Comparison of ENCODE assay signal across 20 cellular contexts in genomic region chr13:91719033-91719432, GRCh38.
DNase-seq lines count a peak whose midpoint lies in the region; TF ChIP-seq lines count a peak whose summit lies in the region.
"Had no signal": no experiment of that assay in that cellular context is flagged by ENCODE, and none has a peak within 500 bp of the region (broad histone marks: within the 10 kb centered on the region; RNA-seq: fewer than 3 reads in every experiment).

No MANE protein-coding gene starts in this region.

- H3K9me3 ChIP-seq in Peyer's patch = no peaks in the 10 kb centered on the region
- H3K9me3 ChIP-seq: BLaER1, heart right ventricle, lower lobe of right lung, upper lobe of right lung had no signal

- H3K27ac ChIP-seq in Peyer's patch = no peak overlapping the region
- H3K27ac ChIP-seq: BLaER1, heart right ventricle, lower lobe of right lung, RWPE1, upper lobe of right lung had no signal

- no peak for TF ChIP-seq CTCF in Peyer's patch (IDR thresholded peaks at IDR 0.05)

- DNase-seq in DMS53 treated with DMSO at 0.1 percent for 48 hours (lab: John Stamatoyannopoulos, UW; ENCODE audit: unreplicated experiment) (peak; percentile 5), HUDEP-2 (lab: John Stamatoyannopoulos, UW; ENCODE audit: unreplicated experiment in 76 of 76) (peak in 69 of 76 experiments; percentile 9 to 88 (median 55)), astrocyte of the hippocampus (ENCODE audit: low read depth, low spot score) (peak; percentile 42), islet precursor cell (peak; percentile 72), Peyer's patch (no peak), SIG-M5 treated with dmso at 0.1 percent for 504 hours (lab: John Stamatoyannopoulos, UW; ENCODE audit: unreplicated experiment) (no peak), NCI-H345 (lab: John Stamatoyannopoulos, UW) (no peak), ureter (ENCODE audit: low spot score) (no peak)
- DNase-seq: activated CD8-positive, alpha-beta T cell treated with anti-CD3 and anti-CD28 coated beads for 36 hours; activated effector memory CD4-positive, alpha-beta T cell treated with Interleukin-2 at 50 U/mL for 16 hours; lower lobe of right lung; NCI-H1105 treated with DMSO at 0.1 percent for 48 hours; NCI-H446 treated with DMSO at 0.1 percent for 48 hours; nephron progenitor cell; stimulated activated naive B cell treated with anti-CD40 and anti-IgM and Interleukin-4, amounts not matched to agents 10 μg/mL and 1 μg/mL and 100 μg/mL, for 72 hours; T-helper 9 cell; upper lobe of right lung had no signal

- H3K4me3 ChIP-seq in Peyer's patch = no peak overlapping the region
- H3K4me3 ChIP-seq: BLaER1, heart right ventricle, lower lobe of right lung, upper lobe of right lung had no signal

- no peaks in the 10 kb centered on the region for H3K27me3 ChIP-seq in Peyer's patch
- H3K27me3 ChIP-seq: BLaER1, heart right ventricle, upper lobe of right lung had no signal

- no peak for TF ChIP-seq POLR2A in Peyer's patch (IDR thresholded peaks at IDR 0.05)

- H3K36me3 ChIP-seq in Peyer's patch = no peaks in the 10 kb centered on the region
- H3K36me3 ChIP-seq: BLaER1, heart right ventricle, lower lobe of right lung, upper lobe of right lung had no signal

- no peaks in the 10 kb centered on the region for H3K4me1 ChIP-seq in Peyer's patch
- H3K4me1 ChIP-seq: BLaER1, heart right ventricle, lower lobe of right lung, upper lobe of right lung had no signal

Comparison
In these comparisons a context has a peak if more than half of its experiments do, and no peak if none do; other contexts are left out.
1. DNase-seq: peak in DMS53 treated with DMSO at 0.1 percent for 48 hours (single experiment), HUDEP-2 (69 of 76), astrocyte of the hippocampus (single experiment) and islet precursor cell (single experiment); none in Peyer's patch (0 of 3), SIG-M5 treated with dmso at 0.1 percent for 504 hours (single experiment), NCI-H345 (single experiment) and ureter (single experiment).